13 cellular contexts compared by ENCODE assay signal in genomic region chr6:157064502-157064901, GRCh38.
"Had no signal": no experiment of that assay in that cellular context is flagged by ENCODE, and none has a peak within 500 bp of the region (broad histone marks: within the 10 kb centered on the region; RNA-seq: fewer than 3 reads in every experiment).

No MANE protein-coding gene starts in this region.

- H3K27me3 ChIP-seq: gastrocnemius medialis, heart right ventricle, tibial artery, uterus had no signal

- H3K27me3 Mint-ChIP-seq: activated T-helper 17 cell treated with anti-CD3 and anti-CD28 coated beads, Interleukin-2, amount 50 U/mL, for 72 hours; naive thymus-derived CD8-positive, alpha-beta T cell had no signal

- H3K4me3 Mint-ChIP-seq: activated T-helper 17 cell treated with anti-CD3 and anti-CD28 coated beads, Interleukin-2, amount 50 U/mL, for 72 hours; naive thymus-derived CD8-positive, alpha-beta T cell had no signal

- ATAC-seq: gastrocnemius medialis; heart right ventricle; left colon; naive thymus-derived CD8-positive, alpha-beta T cell had no signal

- DNase-seq: activated CD4-positive, alpha-beta T cell treated with anti-CD3 and anti-CD28 coated beads for 1 hour; activated CD4-positive, alpha-beta T cell treated with anti-CD3 and anti-CD28 coated beads, Interleukin-2, amount 50 U/mL, for 4 hours; activated naive CD4-positive, alpha-beta T cell treated with Interleukin-2 at 50 U/mL for 16 hours; activated T-cell treated with anti-CD3 and anti-CD28 coated beads for 4 hours; gastrocnemius medialis; heart right ventricle; left colon; mucosa of descending colon; naive thymus-derived CD8-positive, alpha-beta T cell; stimulated activated CD4-positive, alpha-beta T cell treated with anti-CD3 and anti-CD28 coated beads, Interleukin-2, amount 100 ng/mL, for 24 hours; tibial artery; uterus had no signal

- H3K9me3 Mint-ChIP-seq: activated T-helper 17 cell treated with anti-CD3 and anti-CD28 coated beads, Interleukin-2, amount 50 U/mL, for 72 hours; naive thymus-derived CD8-positive, alpha-beta T cell had no signal

- H3K9me3 ChIP-seq: gastrocnemius medialis, heart right ventricle, mucosa of descending colon, tibial artery, uterus had no signal

- H3K4me3 ChIP-seq: gastrocnemius medialis, heart right ventricle, mucosa of descending colon, tibial artery, uterus had no signal

- H3K27ac ChIP-seq: gastrocnemius medialis, heart right ventricle, tibial artery, uterus had no signal

- H3K27ac Mint-ChIP-seq: activated T-helper 17 cell treated with anti-CD3 and anti-CD28 coated beads, Interleukin-2, amount 50 U/mL, for 72 hours had no signal

- H3K36me3 ChIP-seq: gastrocnemius medialis, tibial artery, uterus had no signal
